In genomic region chr19:33302974-33303790, GRCh38 we compare ENCODE assay signal across 8 cellular contexts. TPM values are rescaled to one million over a fixed set of nuclear protein-coding genes. Genes with fewer than 3 reads are reported as not detected.
DNase-seq lines count a peak whose midpoint lies in the region; ATAC-seq lines count a peak whose summit lies in the region.

No MANE protein-coding gene starts in this region.

- H3K27ac Mint-ChIP-seq in activated CD8-positive, alpha-beta T cell treated with anti-CD3 and anti-CD28 coated beads, Interleukin-2, amount 10 ng/mL, durations not matched to agents 7 days and 5 days = no peak overlapping the region

- ATAC-seq in activated CD8-positive, alpha-beta T cell treated with anti-CD3 and anti-CD28 coated beads, Interleukin-2, amount 10 ng/mL, durations not matched to agents 7 days and 5 days = peak; percentile 27
- no peak for ATAC-seq in HG03139 (IDR thresholded peaks at IDR 0.05; ENCODE audit: unreplicated experiment)

- H3K27ac ChIP-seq in HUES6 (ENCODE audit: low read depth, low read length) = peak overlapping the region; percentile 67

- H3K9me3 ChIP-seq in HUES6 (ENCODE audit: control insufficient read depth, insufficient read depth, low read depth, low read length) (no peaks in the 10 kb centered on the region), neuron (ENCODE audit: low read length) (no peaks in the 10 kb centered on the region)

- CTCF ChIA-PET in activated CD8-positive, alpha-beta T cell treated with anti-CD3 and anti-CD28 coated beads, Interleukin-2, amount 10 ng/mL, durations not matched to agents 7 days and 5 days (lab: Charles Lee) = interaction anchor here (0.6 to 1.1 kb wide), 3 partner anchors 16 to 213 kb away, joined by 3 read pairs; no protein-coding TSS in a partner anchor

- peaks cover 43% of the 10 kb centered on the region for H3K27me3 Mint-ChIP-seq in activated CD8-positive, alpha-beta T cell treated with anti-CD3 and anti-CD28 coated beads, Interleukin-2, amount 10 ng/mL, durations not matched to agents 7 days and 5 days (ENCODE audit: low read depth)

- peaks cover 23% of the 10 kb centered on the region for H3K4me1 ChIP-seq in HUES6 (ENCODE audit: control insufficient read depth, insufficient read depth, low read length)
- H3K4me1 ChIP-seq in neuron (ENCODE audit: insufficient read depth, low read length) = peaks cover 9% of the 10 kb centered on the region

- H3K36me3 ChIP-seq in HUES6 (ENCODE audit: control insufficient read depth, insufficient read depth, low read length) (no peaks in the 10 kb centered on the region), neuron (ENCODE audit: insufficient read depth, low read length) (no peaks in the 10 kb centered on the region)

- POLR2A ChIA-PET in activated CD8-positive, alpha-beta T cell treated with anti-CD3 and anti-CD28 coated beads, Interleukin-2, amount 10 ng/mL, durations not matched to agents 7 days and 5 days (lab: Charles Lee) = no interaction called here

- H2AFZ ChIP-seq in neuron (ENCODE audit: low read depth, low read length) = peak overlapping the region; percentile 90

- peak overlapping the region; percentile 71 for H3K9ac ChIP-seq in HUES6 (ENCODE audit: low read length)

- H3K4me3 ChIP-seq in HUES6 (ENCODE audit: low read depth, low read length) (peak overlapping the region; percentile 85), neuron (ENCODE audit: low read length) (peak overlapping the region; percentile 62)

- peak overlapping the region; percentile 48 for H3K4me3 Mint-ChIP-seq in activated CD8-positive, alpha-beta T cell treated with anti-CD3 and anti-CD28 coated beads, Interleukin-2, amount 10 ng/mL, durations not matched to agents 7 days and 5 days

- peak; percentile 33 for DNase-seq in activated naive CD4-positive, alpha-beta T cell treated with Interleukin-2 at 50 U/mL for 16 hours
- DNase-seq in activated naive CD4-positive, alpha-beta T cell (lab: John Stamatoyannopoulos, UW) = no peak
- DNase-seq in activated CD8-positive, alpha-beta T cell treated with anti-CD3 and anti-CD28 coated beads, Interleukin-2, amount 10 ng/mL, durations not matched to agents 7 days and 5 days = no peak
- peak; percentile 35 for DNase-seq in foreskin melanocyte
- DNase-seq in DMS114 treated with DMSO at 0.1 percent for 48 hours (lab: John Stamatoyannopoulos, UW; ENCODE audit: unreplicated experiment) = no peak

- no peaks in the 10 kb centered on the region for H3K4me1 Mint-ChIP-seq in activated CD8-positive, alpha-beta T cell treated with anti-CD3 and anti-CD28 coated beads, Interleukin-2, amount 10 ng/mL, durations not matched to agents 7 days and 5 days (ENCODE audit: low read depth)

- no peaks in the 10 kb centered on the region for H3K36me3 Mint-ChIP-seq in activated CD8-positive, alpha-beta T cell treated with anti-CD3 and anti-CD28 coated beads, Interleukin-2, amount 10 ng/mL, durations not matched to agents 7 days and 5 days (ENCODE audit: low read depth)

- H3K9me3 Mint-ChIP-seq in activated CD8-positive, alpha-beta T cell treated with anti-CD3 and anti-CD28 coated beads, Interleukin-2, amount 10 ng/mL, durations not matched to agents 7 days and 5 days (ENCODE audit: insufficient read depth) = no peaks in the 10 kb centered on the region

- H3K27me3 ChIP-seq in HUES6 (ENCODE audit: control insufficient read depth, insufficient read depth, low read length) (peaks cover 55% of the 10 kb centered on the region), neuron (ENCODE audit: insufficient read depth, low read length) (peaks cover 35% of the 10 kb centered on the region)

RNA-seq across cellular contexts. Expression of gene CEBPA, which starts 0.8 kb away (rescaled TPM):
- under 1 TPM in 1 of 2 experiments, not detected in 1; 0.11 TPM for total RNA-seq in activated CD8-positive, alpha-beta T cell treated with anti-CD3 and anti-CD28 coated beads, Interleukin-2, amount 10 ng/mL, durations not matched to agents 7 days and 5 days

Comparison
In these comparisons a context has a peak if more than half of its experiments do, and no peak if none do; other contexts are left out.
1. DNase-seq: peak in activated naive CD4-positive, alpha-beta T cell treated with Interleukin-2 at 50 U/mL for 16 hours (single experiment) and foreskin melanocyte (single experiment); none in activated naive CD4-positive, alpha-beta T cell (0 of 4), activated CD8-positive, alpha-beta T cell treated with anti-CD3 and anti-CD28 coated beads, Interleukin-2, amount 10 ng/mL, durations not matched to agents 7 days and 5 days (single experiment) and DMS114 treated with DMSO at 0.1 percent for 48 hours (single experiment).